In the genomic region with DNA sequence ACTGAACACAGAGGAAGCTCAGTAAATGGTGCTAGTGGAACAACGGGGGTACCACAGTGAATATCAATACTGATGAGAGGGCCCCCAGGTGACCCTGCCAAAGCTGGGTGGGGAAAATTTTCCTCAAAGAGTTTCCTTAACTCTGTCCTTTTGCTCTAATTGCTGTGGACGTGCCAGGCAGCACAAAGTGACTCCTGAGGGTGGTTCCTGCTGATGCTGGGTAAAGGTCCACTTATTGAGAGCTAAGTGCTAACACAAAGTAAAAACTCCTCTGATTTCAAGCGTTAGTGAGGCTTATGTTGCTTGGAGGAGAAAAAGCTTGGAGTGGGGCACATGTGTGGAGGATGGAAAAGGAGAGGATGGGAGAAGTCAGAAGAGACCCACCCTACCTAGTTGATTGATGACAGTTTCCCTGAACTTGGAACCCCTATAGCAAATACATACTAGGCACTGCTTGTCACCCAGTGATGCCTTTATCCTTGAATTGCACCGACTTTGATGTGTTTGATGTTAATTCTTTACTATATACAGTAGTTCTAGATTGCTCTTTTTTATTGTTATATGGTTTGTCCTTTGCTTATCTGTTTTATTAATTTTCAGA, we compare ENCODE assay signal across 2 cellular contexts.
TF ChIP-seq lines count a peak whose summit lies in the region.

No MANE protein-coding gene starts in this region.

TF ChIP-seq in K562, 482 proteins besides CTCF, POLR2A, EP300 and RAD21:
- TF ChIP-seq GABPB1 (CRISPR knock-in tag; IDR thresholded peaks at IDR 0.05) (no peak), ZNF12 (CRISPR knock-in tag; IDR thresholded peaks at IDR 0.05) (no peak)

TF ChIP-seq in endothelial cell of umbilical vein, 7 proteins besides CTCF, POLR2A, EP300 and RAD21:
- TF ChIP-seq MYC (IDR thresholded peaks at IDR 0.05; ENCODE audit: low read depth, low read length) = no peak
- no peak for TF ChIP-seq GATA2 (IDR thresholded peaks at IDR 0.05; ENCODE audit: insufficient read depth, insufficient read length, low read depth, low read length)
- TF ChIP-seq FOS (IDR thresholded peaks at IDR 0.05; ENCODE audit: borderline replicate concordance, insufficient read depth, low read length) = no peak
